Comparison of ENCODE assay signal across 11 cellular contexts in genomic region chr1:110292327-110292741, GRCh38. TPM values are rescaled to one million over a fixed set of nuclear protein-coding genes. Genes with fewer than 3 reads are reported as not detected.
DNase-seq lines count a peak whose midpoint lies in the region; ATAC-seq, FAIRE-seq and TF ChIP-seq lines count a peak whose summit lies in the region.
"Had no signal": no experiment of that assay in that cellular context is flagged by ENCODE, and none has a peak within 500 bp of the region (broad histone marks: within the 10 kb centered on the region; RNA-seq: fewer than 3 reads in every experiment).

No MANE protein-coding gene starts in this region.

- TF ChIP-seq CTCF in progenitor cell of endocrine pancreas (IDR thresholded peaks at IDR 0.05; ENCODE audit: unreplicated experiment) = no peak

- peaks cover 5% of the 10 kb centered on the region for H3K4me1 Mint-ChIP-seq in progenitor cell of endocrine pancreas (ENCODE audit: low read depth)

- ATAC-seq in esophagus mucosa = peak; percentile 39
- no peak for ATAC-seq in HG02840 (IDR thresholded peaks at IDR 0.05; ENCODE audit: low FRiP score, unreplicated experiment)

- no peak overlapping the region for H3K4me3 Mint-ChIP-seq in progenitor cell of endocrine pancreas (ENCODE audit: low read depth)

- H3K27ac Mint-ChIP-seq in progenitor cell of endocrine pancreas = no peak overlapping the region

- no peaks in the 10 kb centered on the region for H3K9me3 Mint-ChIP-seq in progenitor cell of endocrine pancreas (ENCODE audit: low read depth)

- no peak for TF ChIP-seq POLR2A in H54 (IDR thresholded peaks at IDR 0.05; ENCODE audit: low read depth, low read length)

- H3K36me3 Mint-ChIP-seq in progenitor cell of endocrine pancreas (ENCODE audit: insufficient read depth) = no peaks in the 10 kb centered on the region

- H3K4me3 ChIP-seq in skeletal muscle cell (ENCODE audit: low read depth, low read length) = no peak overlapping the region

- H3K27me3 Mint-ChIP-seq in progenitor cell of endocrine pancreas = peaks cover 38% of the 10 kb centered on the region

- FAIRE-seq in H54 (lab: Jason Lieb, UNC) = peak; percentile 84

- DNase-seq in H54 (ENCODE audit: insufficient read length, low spot score) (no peak), NOMO-1 treated with dmso at 0.1 percent for 144 hours (lab: John Stamatoyannopoulos, UW; ENCODE audit: unreplicated experiment) (peak; percentile 76), skeletal muscle cell (ENCODE audit: low read depth) (peak; percentile 51), progenitor cell of endocrine pancreas (ENCODE audit: low spot score, unreplicated experiment) (no peak), COR-L47 (lab: John Stamatoyannopoulos, UW) (no peak)
- DNase-seq: activated naive CD4-positive, alpha-beta T cell treated with anti-CD3 and anti-CD28 coated beads, Interleukin-2, amount 50 U/mL, for 16 hours; effector CD8-positive, alpha-beta T cell; NCI-H1436; stimulated activated CD4-positive, alpha-beta T cell treated with anti-CD3 and anti-CD28 coated beads, Interleukin-12 subunit alpha, Interleukin-12 subunit beta, amount 100 ng/mL, for 4 hours had no signal

RNA-seq across cellular contexts. Expression of gene RBM15, which starts 46.8 kb away (rescaled TPM):
- 14.9 TPM for total RNA-seq in esophagus mucosa
- total RNA-seq in progenitor cell of endocrine pancreas = 31.6 and 31.9 TPM in 2 replicates

Comparison
In these comparisons a context has a peak if more than half of its experiments do, and no peak if none do; other contexts are left out.
1. DNase-seq: peak in NOMO-1 treated with dmso at 0.1 percent for 144 hours (single experiment) and skeletal muscle cell (single experiment); none in H54 (single experiment), progenitor cell of endocrine pancreas (single experiment) and COR-L47 (single experiment).